In genomic region chr5:90099099-90099498, GRCh38 we compare ENCODE assay signal across 22 cellular contexts.
DNase-seq lines count a peak whose midpoint lies in the region; ATAC-seq and TF ChIP-seq lines count a peak whose summit lies in the region.
"Had no signal": no experiment of that assay in that cellular context is flagged by ENCODE, and none has a peak within 500 bp of the region (broad histone marks: within the 10 kb centered on the region; RNA-seq: fewer than 3 reads in every experiment).

No MANE protein-coding gene starts in this region.

- H3K4me2 ChIP-seq in smooth muscle cell, result no peak overlapping the region

- DNase-seq in left cardiac atrium, result no peak
- no peak for DNase-seq in heart right ventricle
- DNase-seq in cardiac fibroblast (ENCODE audit: low read depth in 2 of 2), result peak; percentile 11 to 78
- DNase-seq in iris pigment epithelial cell (ENCODE audit: low read depth), result peak; percentile 71
- DNase-seq in smooth muscle cell (lab: John Stamatoyannopoulos, UW; ENCODE audit: unreplicated experiment), result no peak
- no peak for DNase-seq in SW 1271 (lab: John Stamatoyannopoulos, UW)
- DNase-seq: CD8-positive, alpha-beta memory T cell; EL; GF-D8; GOT3; KG1; NCI-H1105 treated with DMSO at 0.1 percent for 48 hours; NCI-H2029 treated with DMSO at 0.1 percent for 48 hours; NCI-H345; NCI-H524; NCI-H774; NK-92 treated with Interleukin-12 subunit alpha and Interleukin-12 subunit beta, amount 100 ng/mL, for 24 hours; SIG-M5 had no signal

- no peak for TF ChIP-seq CTCF in heart right ventricle (IDR thresholded peaks at IDR 0.05)
- no peak for TF ChIP-seq CTCF in cardiac fibroblast (IDR thresholded peaks at IDR 0.05; ENCODE audit: low read depth, low read length)
- no peak for TF ChIP-seq CTCF in smooth muscle cell (IDR thresholded peaks at IDR 0.05; ENCODE audit: borderline replicate concordance, insufficient read depth, poor library complexity, severe bottlenecking)

- H3K4me3 ChIP-seq in heart right ventricle (no peak overlapping the region), cardiac fibroblast (replicated peaks in 1 of 2; ENCODE audit: low read depth in 2 of 2, low read length in 2 of 2) (no peak overlapping the region), smooth muscle cell (no peak overlapping the region)

- no peak overlapping the region for H3K9ac ChIP-seq in smooth muscle cell (ENCODE audit: low read depth)

- H3K27ac ChIP-seq in heart right ventricle, result no peak overlapping the region
- H3K27ac ChIP-seq in smooth muscle cell (ENCODE audit: low read depth), result peak overlapping the region; percentile 3
- H3K27ac ChIP-seq: C4-2B had no signal

- no peaks in the 10 kb centered on the region for H3K79me2 ChIP-seq in smooth muscle cell (ENCODE audit: low read depth)

- intact Hi-C loops in left cardiac atrium (cut with DNase I), result no loop called here
- intact Hi-C loops in heart right ventricle (cut with DNase I), result no loop called here

- TF ChIP-seq POLR2A in GM18505 (IDR thresholded peaks at IDR 0.05; ENCODE audit: borderline replicate concordance, extremely low read depth, insufficient read depth, insufficient read length), result no peak

- H2AFZ ChIP-seq in smooth muscle cell (ENCODE audit: low read depth), result no peak overlapping the region

- H3K4me1 ChIP-seq in heart right ventricle (peaks cover 0 to 12% (median 4%) of the 10 kb centered on the region in 9 donors), smooth muscle cell (ENCODE audit: low read depth) (peaks cover 5% of the 10 kb centered on the region)

- ATAC-seq in left cardiac atrium (peak; percentile 53 to 72), heart right ventricle (no peak), HG03139 (IDR thresholded peaks at IDR 0.05; ENCODE audit: unreplicated experiment) (no peak), GM18505 (IDR thresholded peaks at IDR 0.05; ENCODE audit: unreplicated experiment) (no peak)
- ATAC-seq: Panc1 had no signal

- H3K27me3 ChIP-seq in heart right ventricle (no peaks in the 10 kb centered on the region), smooth muscle cell (ENCODE audit: low read depth) (no peaks in the 10 kb centered on the region)

- no peaks in the 10 kb centered on the region for H4K20me1 ChIP-seq in smooth muscle cell (ENCODE audit: low read depth)

- H3F3A ChIP-seq in smooth muscle cell (ENCODE audit: low read depth), result no peaks in the 10 kb centered on the region

- H3K9me3 ChIP-seq in heart right ventricle, result peaks cover 0 to 2% (median 0%) of the 10 kb centered on the region in 11 donors
- no peaks in the 10 kb centered on the region for H3K9me3 ChIP-seq in smooth muscle cell (replicated peaks; ENCODE audit: low read depth)

- H3K36me3 ChIP-seq in heart right ventricle (no peaks in the 10 kb centered on the region), smooth muscle cell (ENCODE audit: low read depth) (no peaks in the 10 kb centered on the region)

Comparison
In these comparisons a context has a peak if more than half of its experiments do, and no peak if none do; other contexts are left out.
1. ATAC-seq: peak in left cardiac atrium (2 of 2); none in heart right ventricle (0 of 8), HG03139 (single experiment) and GM18505 (single experiment).
2. DNase-seq: peak in cardiac fibroblast (2 of 2) and iris pigment epithelial cell (single experiment); none in left cardiac atrium (single experiment), heart right ventricle (0 of 2), smooth muscle cell (single experiment) and SW 1271 (0 of 2).